15 cellular contexts compared by ENCODE assay signal in genomic region chr5:68911840-68912690, GRCh38.
DNase-seq lines count a peak whose midpoint lies in the region; ATAC-seq, FAIRE-seq and TF ChIP-seq lines count a peak whose summit lies in the region.
"Had no signal": no experiment of that assay in that cellular context is flagged by ENCODE, and none has a peak within 500 bp of the region (broad histone marks: within the 10 kb centered on the region; RNA-seq: fewer than 3 reads in every experiment).

No MANE protein-coding gene starts in this region.

- H3K4me1 Mint-ChIP-seq in HFFc6 (ENCODE audit: low read depth) (no peaks in the 10 kb centered on the region), endothelial cell (ENCODE audit: unreplicated experiment) (no peaks in the 10 kb centered on the region)
- H3K4me1 Mint-ChIP-seq: stimulated activated naive CD8-positive, alpha-beta T cell treated with anti-CD3 and anti-CD28 coated beads, Interleukin-15, amount 100 ng/mL, for 72 hours had no signal

- WGBS in right cardiac atrium, result 56% methylated on average over 4 of the region's 4 CpGs

- H3K36me3 Mint-ChIP-seq in HFFc6 (ENCODE audit: low read depth) (no peaks in the 10 kb centered on the region), endothelial cell (ENCODE audit: low read depth, unreplicated experiment) (no peaks in the 10 kb centered on the region)

- no peaks in the 10 kb centered on the region; the same call in 1 of the 2 replicates for H3K27me3 Mint-ChIP-seq in HFFc6 (ENCODE audit: insufficient read depth)
- H3K27me3 Mint-ChIP-seq in endothelial cell (ENCODE audit: unreplicated experiment), result no peaks in the 10 kb centered on the region
- H3K27me3 Mint-ChIP-seq: stimulated activated naive CD8-positive, alpha-beta T cell treated with anti-CD3 and anti-CD28 coated beads, Interleukin-15, amount 100 ng/mL, for 72 hours had no signal

- CTCF ChIA-PET in A673 (lab: Charles Lee), result no interaction called here

- H3K36me3 ChIP-seq in A673 (ENCODE audit: insufficient read depth, low read length, poor library complexity, severe bottlenecking), result no peaks in the 10 kb centered on the region
- H3K36me3 ChIP-seq: HAP-1 had no signal

- H3K9me3 Mint-ChIP-seq in HFFc6, result no peaks in the 10 kb centered on the region
- H3K9me3 Mint-ChIP-seq in endothelial cell (ENCODE audit: unreplicated experiment), result no peaks in the 10 kb centered on the region
- H3K9me3 Mint-ChIP-seq: stimulated activated naive CD8-positive, alpha-beta T cell treated with anti-CD3 and anti-CD28 coated beads, Interleukin-15, amount 100 ng/mL, for 72 hours had no signal

- H3K27me3 ChIP-seq in A673 (replicated peaks; ENCODE audit: insufficient read depth, low read depth, low read length, poor library complexity) (no peaks in the 10 kb centered on the region), right cardiac atrium (ENCODE audit: control insufficient read depth, insufficient read depth) (no peaks in the 10 kb centered on the region)

- H3K4me3 ChIP-seq in A673 (ENCODE audit: low read depth, low read length, poor library complexity, severe bottlenecking) (no peak overlapping the region), right cardiac atrium (ENCODE audit: low read length) (no peak overlapping the region)
- H3K4me3 ChIP-seq: HAP-1 had no signal

- intact Hi-C loops in A673 (cut with micrococcal nuclease; ENCODE audit: unreplicated experiment) (no loop called here), right cardiac atrium (cut with DNase I) (no loop called here)

- H3K27ac ChIP-seq in A673 (ENCODE audit: low read depth, low read length, poor library complexity, severe bottlenecking) (no peak overlapping the region), right cardiac atrium (ENCODE audit: low read length) (no peak overlapping the region)

- no peaks in the 10 kb centered on the region for H3K4me1 ChIP-seq in A673 (ENCODE audit: insufficient read depth, low read length, poor library complexity, severe bottlenecking)
- H3K4me1 ChIP-seq in right cardiac atrium (ENCODE audit: control insufficient read depth, insufficient read depth, low read length), result no peaks in the 10 kb centered on the region
- H3K4me1 ChIP-seq: HAP-1 had no signal

- no TSS peak for BruUV-seq in A673 (replicated peaks; lab: Mats Ljungman, UMichigan)

- H3K27ac Mint-ChIP-seq in HFFc6 (no peak overlapping the region), endothelial cell (ENCODE audit: unreplicated experiment) (no peak overlapping the region)
- H3K27ac Mint-ChIP-seq: stimulated activated naive CD8-positive, alpha-beta T cell treated with anti-CD3 and anti-CD28 coated beads, Interleukin-15, amount 100 ng/mL, for 72 hours had no signal

- POLR2A ChIA-PET in A673 (lab: Charles Lee; ENCODE audit: low non-redundant PET), result no interaction called here

- H3K9me3 ChIP-seq in A673 (ENCODE audit: low read depth, low read length, poor library complexity, severe bottlenecking) (no peaks in the 10 kb centered on the region), right cardiac atrium (ENCODE audit: control insufficient read depth, low read length) (no peaks in the 10 kb centered on the region)

- ATAC-seq in right cardiac atrium, result peak; percentile 19 to 39
- ATAC-seq: stimulated activated naive CD8-positive, alpha-beta T cell treated with anti-CD3 and anti-CD28 coated beads, Interleukin-15, amount 100 ng/mL, for 72 hours had no signal

- TF ChIP-seq CTCF in A673 (conservative IDR thresholded peaks at IDR 0.05; ENCODE audit: low read depth, low read length), result no peak
- no peak for TF ChIP-seq CTCF in HFFc6 (IDR thresholded peaks at IDR 0.05)
- no peak for TF ChIP-seq CTCF in endothelial cell (IDR thresholded peaks at IDR 0.05; ENCODE audit: unreplicated experiment)

- no peak for FAIRE-seq in HTR-8/SVneo (lab: Jason Lieb, UNC)

- no peak overlapping the region for H3K4me3 Mint-ChIP-seq in HFFc6
- no peak overlapping the region for H3K4me3 Mint-ChIP-seq in endothelial cell (ENCODE audit: unreplicated experiment)
- H3K4me3 Mint-ChIP-seq: stimulated activated naive CD8-positive, alpha-beta T cell treated with anti-CD3 and anti-CD28 coated beads, Interleukin-15, amount 100 ng/mL, for 72 hours had no signal

- DNase-seq in A673 (ENCODE audit: low spot score) (peak; percentile 39), HFFc6 (peak; percentile 45), brain pericyte (ENCODE audit: low read depth, low spot score) (peak; percentile 38), right cardiac atrium (peak in 1 of 3 donors; percentile 14), HTR-8/SVneo (ENCODE audit: insufficient read length, low spot score) (no peak), endothelial cell (ENCODE audit: low spot score) (no peak), NOMO-1 treated with dmso at 0.1 percent for 144 hours (lab: John Stamatoyannopoulos, UW; ENCODE audit: unreplicated experiment) (no peak), NCI-H526 treated with DMSO at 0.1 percent for 48 hours (lab: John Stamatoyannopoulos, UW) (no peak)
- DNase-seq: activated CD4-positive, alpha-beta T cell treated with anti-CD3 and anti-CD28 coated beads for 1 hour; AML-193; amniotic stem cell; DMS79; NCI-H187 treated with DMSO at 0.1 percent for 48 hours; stimulated activated naive CD8-positive, alpha-beta T cell treated with anti-CD3 and anti-CD28 coated beads, Interleukin-15, amount 100 ng/mL, for 72 hours had no signal

Comparison
In these comparisons a context has a peak if more than half of its experiments do, and no peak if none do; other contexts are left out.
1. DNase-seq: peak in A673 (single experiment), HFFc6 (single experiment) and brain pericyte (single experiment); none in HTR-8/SVneo (single experiment), endothelial cell (single experiment), NOMO-1 treated with dmso at 0.1 percent for 144 hours (single experiment) and NCI-H526 treated with DMSO at 0.1 percent for 48 hours (single experiment).